4 cellular contexts compared by ENCODE assay signal in genomic region chr2:170380267-170380666, GRCh38.
"Had no signal": no experiment of that assay in that cellular context is flagged by ENCODE, and none has a peak within 500 bp of the region (broad histone marks: within the 10 kb centered on the region; RNA-seq: fewer than 3 reads in every experiment).

No MANE protein-coding gene starts in this region.

- DNase-seq: GDM1, GF-D8 had no signal

- H3K4me3 ChIP-seq: GM12878 had no signal

- ATAC-seq: GM12878 had no signal

- FAIRE-seq: GM12878, GM12891 had no signal
